ENCODE assay signal across 15 cellular contexts in genomic region chr13:52156724-52157251, GRCh38. TPM values are rescaled to one million over a fixed set of nuclear protein-coding genes. Genes with fewer than 3 reads are reported as not detected.
A peak's percentile ranks its signal among the peaks of the same experiment; 100 is the strongest.
DNase-seq lines count a peak whose midpoint lies in the region; ATAC-seq and TF ChIP-seq lines count a peak whose summit lies in the region.
"Had no signal": no experiment of that assay in that cellular context is flagged by ENCODE, and none has a peak within 500 bp of the region (broad histone marks: within the 10 kb centered on the region; RNA-seq: fewer than 3 reads in every experiment).

No MANE protein-coding gene starts in this region.

- H3K27ac ChIP-seq in A673 (ENCODE audit: low read depth, low read length, poor library complexity, severe bottlenecking) (peak overlapping the region; percentile 60), GM23248 (peak overlapping the region; percentile 10), brain microvascular endothelial cell (no peak overlapping the region), mesenchymal stem cell (ENCODE audit: low read length, poor library complexity, severe bottlenecking) (no peak overlapping the region)
- H3K27ac ChIP-seq: parathyroid adenoma had no signal

- no peak overlapping the region for H2BK15ac ChIP-seq in mesenchymal stem cell (ENCODE audit: low read depth, poor library complexity, severe bottlenecking)

- H3K79me2 ChIP-seq in GM23248 (ENCODE audit: insufficient read depth) = peaks cover 13% of the 10 kb centered on the region; the same call in 1 of the 2 replicates
- H3K79me2 ChIP-seq: parathyroid adenoma had no signal

- no peak for TF ChIP-seq CTCF in A673 (conservative IDR thresholded peaks at IDR 0.05; ENCODE audit: low read depth, low read length)
- no peak for TF ChIP-seq CTCF in brain microvascular endothelial cell (IDR thresholded peaks at IDR 0.05; ENCODE audit: low read depth, low read length, missing control alignments)

- H3K9me3 ChIP-seq in A673 (ENCODE audit: low read depth, low read length, poor library complexity, severe bottlenecking) (no peaks in the 10 kb centered on the region), GM23248 (ENCODE audit: low read depth) (no peaks in the 10 kb centered on the region), mesenchymal stem cell (ENCODE audit: control insufficient read depth, low read length) (no peaks in the 10 kb centered on the region)

- H3K4me3 ChIP-seq in A673 (ENCODE audit: low read depth, low read length, poor library complexity, severe bottlenecking) (peak overlapping the region; percentile 1), GM23248 (no peak overlapping the region), brain microvascular endothelial cell (ENCODE audit: low read depth, low read length) (no peak overlapping the region), mesenchymal stem cell (ENCODE audit: insufficient read depth in 1 of 2, low read depth in 1 of 2, low read length in 2 of 2) (no peak overlapping the region)

- POLR2A ChIA-PET in A673 (lab: Charles Lee; ENCODE audit: low non-redundant PET) = interaction anchor here (0.6 kb wide), 2 partner anchors 9 to 133 kb away, joined by 3 to 6 read pairs; partner anchors contain the start of gene UTP14C

- no peaks in the 10 kb centered on the region for H3K36me3 ChIP-seq in A673 (ENCODE audit: insufficient read depth, low read length, poor library complexity, severe bottlenecking)
- H3K36me3 ChIP-seq in GM23248 (ENCODE audit: low read depth) = no peaks in the 10 kb centered on the region
- H3K36me3 ChIP-seq in brain microvascular endothelial cell (replicated peaks) = no peaks in the 10 kb centered on the region
- peaks cover 0 to 8% of the 10 kb centered on the region in 2 experiments for H3K36me3 ChIP-seq in mesenchymal stem cell (ENCODE audit: control insufficient read depth in 1 of 2, insufficient read depth in 2 of 2, low read depth in 1 of 2, low read length in 2 of 2)

- CTCF ChIA-PET in A673 (lab: Charles Lee) = interaction anchor here (1.2 kb wide), 1 partner anchor 29 kb away, joined by 3 read pairs; no protein-coding TSS in a partner anchor

- H3K18ac ChIP-seq in mesenchymal stem cell (ENCODE audit: low read depth in 1 of 2, low read length in 2 of 2) = no peak overlapping the region

- H2AFZ ChIP-seq in GM23248 (0 out of 2 replicates have a peak overlapping the region, but pooled peaks have one; percentile 20), mesenchymal stem cell (ENCODE audit: low read depth, low read length) (no peak overlapping the region)
- H2AFZ ChIP-seq: parathyroid adenoma had no signal

- H4K8ac ChIP-seq in mesenchymal stem cell (ENCODE audit: low read length) = no peak overlapping the region

- no peak overlapping the region for H3K14ac ChIP-seq in mesenchymal stem cell (ENCODE audit: low read length in 2 of 2)

- no TSS peak for BruUV-seq in A673 (replicated peaks; lab: Mats Ljungman, UMichigan)

- H2BK120ac ChIP-seq in mesenchymal stem cell (ENCODE audit: low read depth, low read length) = no peak overlapping the region

- ATAC-seq in GM18511 (IDR thresholded peaks at IDR 0.05; ENCODE audit: unreplicated experiment) = no peak
- ATAC-seq: Right ventricle myocardium inferior had no signal

- no peak overlapping the region for H4K91ac ChIP-seq in mesenchymal stem cell (ENCODE audit: low read length)

- no peaks in the 10 kb centered on the region for H4K20me1 ChIP-seq in GM23248 (ENCODE audit: insufficient read depth)

- H3K27me3 ChIP-seq in A673 (replicated peaks; ENCODE audit: insufficient read depth, low read depth, low read length, poor library complexity) (no peaks in the 10 kb centered on the region), GM23248 (replicated peaks; ENCODE audit: insufficient read depth) (no peaks in the 10 kb centered on the region), brain microvascular endothelial cell (replicated peaks) (no peaks in the 10 kb centered on the region), mesenchymal stem cell (ENCODE audit: control insufficient read depth in 1 of 2, insufficient read depth in 1 of 2, low read length in 2 of 2) (no peaks in the 10 kb centered on the region)

- H3K4me1 ChIP-seq in A673 (ENCODE audit: insufficient read depth, low read length, poor library complexity, severe bottlenecking) = peaks cover 22% of the 10 kb centered on the region
- peaks cover 17% of the 10 kb centered on the region; the same call in 1 of the 2 replicates for H3K4me1 ChIP-seq in GM23248 (ENCODE audit: insufficient read depth)
- H3K4me1 ChIP-seq in mesenchymal stem cell (ENCODE audit: control insufficient read depth, insufficient read depth, low read depth, low read length) = peaks cover 6% of the 10 kb centered on the region
- H3K4me1 ChIP-seq: parathyroid adenoma had no signal

- peaks cover 12% of the 10 kb centered on the region for H3K79me1 ChIP-seq in mesenchymal stem cell (replicated peaks; ENCODE audit: low read length, poor library complexity, severe bottlenecking)

- no peak overlapping the region for H2AK5ac ChIP-seq in mesenchymal stem cell (ENCODE audit: low read length, severe bottlenecking)

- DNase-seq in A673 (ENCODE audit: low spot score) (peak; percentile 96), GM23248 (peak; percentile 51), brain microvascular endothelial cell (peak; percentile 53), mesenchymal stem cell (peak; percentile 22), HK-2 (ENCODE audit: unreplicated experiment) (no peak), cerebellum (ENCODE audit: low spot score) (no peak), D341Med (ENCODE audit: low spot score) (no peak)
- DNase-seq: activated naive CD4-positive, alpha-beta T cell treated with anti-CD3 and anti-CD28 coated beads for 36 hours; DMS79 treated with DMSO at 0.1 percent for 48 hours; foreskin melanocyte; mammary epithelial cell had no signal

- WGBS in GM23248 (ENCODE audit: low coverage in 1 of 2, low lambda C conversion rate in 2 of 2, missing lambda C conversion rate in 2 of 2), 2 experiments = 21 to 31% methylated on average over 1 of the region's 1 CpG
- no CpG with 5 or more reads among the region's 1 CpG for WGBS in mesenchymal stem cell

- H3K4me2 ChIP-seq in GM23248 (ENCODE audit: unreplicated experiment) (no peak overlapping the region), mesenchymal stem cell (ENCODE audit: low read length, poor library complexity, severe bottlenecking) (no peak overlapping the region)

- H2BK5ac ChIP-seq in mesenchymal stem cell (ENCODE audit: low read depth, low read length, poor library complexity, severe bottlenecking) = no peak overlapping the region

- 0 out of 2 replicates have a peak, but pooled peaks cover 12% of the 10 kb centered on the region for H3F3A ChIP-seq in GM23248 (ENCODE audit: insufficient read depth)

- intact Hi-C loops in A673 (cut with micrococcal nuclease; ENCODE audit: unreplicated experiment) = no loop called here

- H2BK12ac ChIP-seq in mesenchymal stem cell (ENCODE audit: low read length in 2 of 2) = no peak overlapping the region

- no peak overlapping the region for H3K4ac ChIP-seq in mesenchymal stem cell (ENCODE audit: low read depth in 1 of 2, low read length in 2 of 2)

- H3K23ac ChIP-seq in mesenchymal stem cell (ENCODE audit: low read length in 2 of 2) = no peak overlapping the region

- H3K9ac ChIP-seq in GM23248 (no peak overlapping the region), mesenchymal stem cell (ENCODE audit: low read length) (no peak overlapping the region)
- H3K9ac ChIP-seq: parathyroid adenoma had no signal

- in situ Hi-C loops in GM23248 (cut with MboI) (no loop called here), brain microvascular endothelial cell (cut with HindIII; ENCODE audit: low pct_ligation_motif_present, low sequenced_read_pairs) (no loop called here)

- H3K9me2 ChIP-seq in GM23248 (ENCODE audit: insufficient read depth) = no peaks in the 10 kb centered on the region

RNA-seq across cellular contexts. Expression of gene NEK3, which starts 2.6 kb away (rescaled TPM):
- total RNA-seq in A673 (2021) = 15.9 and 18.1 TPM in 2 replicates
- 8.9 and 12.0 TPM in 2 replicates for total RNA-seq in GM23248 (2014; rRNA removed; shearing (Covaris generic))
- 8.8 and 11.1 TPM in 2 replicates for polyA plus RNA-seq in GM23248 (2016; fragmentation: Nextera tagmentation; extraction: Ambion mirVana)
- 14.3 TPM for polyA plus RNA-seq in mesenchymal stem cell (2013, experiment 1 of 2)
- 12.9 TPM for polyA plus RNA-seq in mesenchymal stem cell (2013, experiment 2 of 2)
- 13.8 TPM for total RNA-seq in cerebellum

RNA-seq across cellular contexts. Expression of gene NEK5, which starts 27.9 kb away (rescaled TPM):
- 0.13 TPM in 1 of 2 replicates, not detected in the other for total RNA-seq in A673 (2021)
- total RNA-seq in GM23248 (2014; rRNA removed; shearing (Covaris generic)) = not detected in 2 replicates
- 0.13 and 0.19 TPM in 2 replicates for polyA plus RNA-seq in GM23248 (2016; fragmentation: Nextera tagmentation; extraction: Ambion mirVana)
- 0.03 TPM for polyA plus RNA-seq in mesenchymal stem cell (2013, experiment 1 of 2)
- polyA plus RNA-seq in mesenchymal stem cell (2013, experiment 2 of 2) = 0.04 TPM
- 2.4 TPM for total RNA-seq in cerebellum
- total RNA-seq: activated CD8-positive, alpha-beta memory T cell treated with anti-CD3 and anti-CD28 coated beads for 36 hours had no signal

Comparison
In these comparisons a context has a peak if more than half of its experiments do, and no peak if none do; other contexts are left out.
1. DNase-seq: peak in A673 (single experiment), GM23248 (single experiment), brain microvascular endothelial cell (single experiment) and mesenchymal stem cell (single experiment); none in HK-2 (single experiment), cerebellum (single experiment) and D341Med (single experiment).
2. H3K27ac ChIP-seq: peak in A673 (single experiment) and GM23248 (single experiment); none in brain microvascular endothelial cell (single experiment) and mesenchymal stem cell (single experiment).